In genomic region chr19:38020331-38020730, GRCh38 we compare ENCODE assay signal across 23 cellular contexts.
DNase-seq lines count a peak whose midpoint lies in the region; ATAC-seq and TF ChIP-seq lines count a peak whose summit lies in the region.
"Had no signal": no experiment of that assay in that cellular context is flagged by ENCODE, and none has a peak within 500 bp of the region (broad histone marks: within the 10 kb centered on the region; RNA-seq: fewer than 3 reads in every experiment).

No MANE protein-coding gene starts in this region.

- peak overlapping the region; percentile 41 to 80 (median 72); a peak in 19 of 22 replicates for H3K9ac ChIP-seq in BLaER1 treated with 17β-estradiol and CSF1 and Interleukin-3, amounts not matched to agents 10 nM and 100 nM

- no peaks in the 10 kb centered on the region for H3K9me3 Mint-ChIP-seq in naive B cell
- H3K9me3 Mint-ChIP-seq: activated naive CD4-positive, alpha-beta T cell treated with anti-CD3 and anti-CD28 coated beads, Interleukin-2, amount 50 U/mL, for 72 hours; CD4-positive, CD25-positive, alpha-beta regulatory T cell; natural killer cell treated with Interleukin-12 subunit alpha and Interleukin-12 subunit beta and Interleukin-15 and Interleukin-18, amount 100 ng/mL, for 72 hours; T-cell; WTC11 had no signal

- peaks cover 50% of the 10 kb centered on the region for H3K79me2 ChIP-seq in hepatocyte

- peak overlapping the region; percentile 66 to 95 (median 88) for H3K27ac Mint-ChIP-seq in naive B cell
- H3K27ac Mint-ChIP-seq: CD4-positive, CD25-positive, alpha-beta regulatory T cell; T-cell; WTC11 had no signal

- peaks cover 68 to 100% (median 95%) of the 10 kb centered on the region in 10 experiments for H3K4me1 ChIP-seq in BLaER1 treated with 17β-estradiol and CSF1 and Interleukin-3, amounts not matched to agents 10 nM and 100 nM
- peaks cover 10% of the 10 kb centered on the region for H3K4me1 ChIP-seq in hepatocyte (ENCODE audit: insufficient read depth)
- H3K4me1 ChIP-seq: prostate gland had no signal

- H3K36me3 Mint-ChIP-seq in naive B cell = peaks cover 0 to 8% of the 10 kb centered on the region in 2 donors
- H3K36me3 Mint-ChIP-seq: activated naive CD4-positive, alpha-beta T cell treated with anti-CD3 and anti-CD28 coated beads, Interleukin-2, amount 50 U/mL, for 72 hours; natural killer cell treated with Interleukin-12 subunit alpha and Interleukin-12 subunit beta and Interleukin-15 and Interleukin-18, amount 100 ng/mL, for 72 hours; WTC11 had no signal

- H3K27ac ChIP-seq in BLaER1 treated with 17β-estradiol and CSF1 and Interleukin-3, amounts not matched to agents 10 nM and 100 nM = peak overlapping the region in 10 of 11 experiments; percentile 39 to 88 (median 84); a peak in 20 of 22 replicates
- no peak overlapping the region for H3K27ac ChIP-seq in hepatocyte
- H3K27ac ChIP-seq: A549, body of pancreas, prostate gland had no signal

- DNase-seq in MV-4-11 (lab: John Stamatoyannopoulos, UW) (peak; percentile 100), amniotic epithelial cell (ENCODE audit: low read depth) (peak; percentile 60), naive B cell (no peak), left lobe of liver (ENCODE audit: low spot score) (no peak), GOT3 (lab: John Stamatoyannopoulos, UW) (no peak), hepatocyte (ENCODE audit: low spot score) (no peak)
- no peak for DNase-seq in activated CD4-positive, alpha-beta T cell treated with anti-CD3 and anti-CD28 coated beads for 4 hours
- DNase-seq: activated T-cell treated with anti-CD3 and anti-CD28 coated beads, Interleukin-2, amount 50 U/mL, for 48 hours; body of pancreas; CD4-positive, CD25-positive, alpha-beta regulatory T cell; DMS153; NCI-H1092; NCI-H2029; NCI-H510A; Right ventricle myocardium superior; T-cell had no signal

- peak; percentile 27 to 45 for ATAC-seq in naive B cell (ENCODE audit: low read depth in 2 of 2)
- ATAC-seq in left lobe of liver = no peak
- ATAC-seq: A549; activated naive CD4-positive, alpha-beta T cell treated with anti-CD3 and anti-CD28 coated beads, Interleukin-2, amount 50 U/mL, for 72 hours; body of pancreas; T-cell; WTC11 had no signal

- H3K4me2 ChIP-seq in BLaER1 treated with 17β-estradiol and CSF1 and Interleukin-3, amounts not matched to agents 10 nM and 100 nM = peak overlapping the region; percentile 72 to 93 (median 84)
- H3K4me2 ChIP-seq in hepatocyte = no peak overlapping the region
- H3K4me2 ChIP-seq: A549 had no signal

- no peaks in the 10 kb centered on the region for H3K9me3 ChIP-seq in BLaER1 treated with 17β-estradiol and CSF1 and Interleukin-3, amounts not matched to agents 10 nM and 100 nM (replicated peaks in 1 of 11)
- H3K9me3 ChIP-seq in hepatocyte (ENCODE audit: low read depth) = no peaks in the 10 kb centered on the region
- H3K9me3 ChIP-seq: A549, body of pancreas, prostate gland had no signal

- 84% methylated on average over 5 of the region's 5 CpGs for WGBS in hepatocyte (ENCODE audit: low lambda C conversion rate, missing lambda C conversion rate)

- peak overlapping the region in 6 of 10 experiments; percentile 2 to 36 (median 24); a peak in 6 of 20 replicates for H3K4me3 ChIP-seq in BLaER1 treated with 17β-estradiol and CSF1 and Interleukin-3, amounts not matched to agents 10 nM and 100 nM
- H3K4me3 ChIP-seq in hepatocyte = no peak overlapping the region
- H3K4me3 ChIP-seq: A549, body of pancreas, lung, prostate gland had no signal

- no peak overlapping the region for H2AFZ ChIP-seq in hepatocyte

- no peaks in the 10 kb centered on the region for H3K27me3 ChIP-seq in BLaER1 treated with 17β-estradiol and CSF1 and Interleukin-3, amounts not matched to agents 10 nM and 100 nM
- no peaks in the 10 kb centered on the region for H3K27me3 ChIP-seq in hepatocyte
- H3K27me3 ChIP-seq: body of pancreas had no signal

- no peaks in the 10 kb centered on the region for H3K27me3 Mint-ChIP-seq in naive B cell
- H3K27me3 Mint-ChIP-seq: CD4-positive, CD25-positive, alpha-beta regulatory T cell; natural killer cell treated with Interleukin-12 subunit alpha and Interleukin-12 subunit beta and Interleukin-15 and Interleukin-18, amount 100 ng/mL, for 72 hours; T-cell had no signal

- H3K4me1 Mint-ChIP-seq in naive B cell = peaks cover 63 to 98% (median 88%) of the 10 kb centered on the region in 3 donors

- TF ChIP-seq CTCF in hepatocyte (IDR thresholded peaks at IDR 0.05; ENCODE audit: poor library complexity) = no peak

- peak overlapping the region in 7 of 8 donors; percentile 49 to 84 (median 61) for H3K4me3 Mint-ChIP-seq in naive B cell
- H3K4me3 Mint-ChIP-seq: CD4-positive, CD25-positive, alpha-beta regulatory T cell; natural killer cell treated with Interleukin-12 subunit alpha and Interleukin-12 subunit beta and Interleukin-15 and Interleukin-18, amount 100 ng/mL, for 72 hours; T-cell; WTC11 had no signal

- H4K20me1 ChIP-seq in BLaER1 treated with 17β-estradiol and CSF1 and Interleukin-3, amounts not matched to agents 10 nM and 100 nM = no peaks in the 10 kb centered on the region
- H4K20me1 ChIP-seq in hepatocyte (ENCODE audit: insufficient read depth, poor library complexity, severe bottlenecking) = no peaks in the 10 kb centered on the region

- no peaks in the 10 kb centered on the region for H3K36me3 ChIP-seq in BLaER1 treated with 17β-estradiol and CSF1 and Interleukin-3, amounts not matched to agents 10 nM and 100 nM
- H3K36me3 ChIP-seq in hepatocyte (replicated peaks; ENCODE audit: insufficient read depth, low read depth) = no peaks in the 10 kb centered on the region
- H3K36me3 ChIP-seq: prostate gland had no signal

- no peaks in the 10 kb centered on the region for H3K9me2 ChIP-seq in hepatocyte (replicated peaks; ENCODE audit: insufficient read depth)

Comparison
In these comparisons a context has a peak if more than half of its experiments do, and no peak if none do; other contexts are left out.
1. DNase-seq: peak in MV-4-11 (single experiment) and amniotic epithelial cell (single experiment); none in naive B cell (single experiment), left lobe of liver (single experiment), GOT3 (single experiment), activated CD4-positive, alpha-beta T cell treated with anti-CD3 and anti-CD28 coated beads for 4 hours (0 of 2) and hepatocyte (single experiment).